9 cellular contexts compared by ENCODE assay signal in the genomic region with DNA sequence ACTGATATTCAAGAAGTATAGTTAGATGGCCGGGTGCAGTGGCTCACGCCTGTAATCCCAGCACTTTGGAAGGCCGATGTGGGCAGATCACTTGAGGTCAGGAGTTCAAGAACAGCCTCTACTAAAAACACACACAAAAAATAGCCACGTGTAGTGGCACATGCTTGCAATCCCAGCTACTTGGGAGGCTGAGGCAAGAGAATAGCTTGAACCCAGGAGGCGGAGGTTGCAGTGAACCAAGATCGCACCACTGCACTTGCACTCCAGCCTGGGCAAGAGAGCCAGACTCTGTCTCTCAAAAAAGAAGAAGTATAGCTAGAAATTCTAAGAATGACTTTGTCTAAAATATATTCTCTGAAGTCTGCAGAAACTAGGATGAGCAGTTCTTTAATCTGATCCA. TPM values are rescaled to one million over a fixed set of nuclear protein-coding genes. Genes with fewer than 3 reads are reported as not detected.
DNase-seq lines count a peak whose midpoint lies in the region; ATAC-seq, FAIRE-seq and TF ChIP-seq lines count a peak whose summit lies in the region.
"Not testable (repeated sequence)": the region's sequence is repeated elsewhere in the genome, so short reads cannot be mapped to it uniquely, and the experiment has no call there.
"Had no signal": no experiment of that assay in that cellular context is flagged by ENCODE, and none has a peak within 500 bp of the region (broad histone marks: within the 10 kb centered on the region; RNA-seq: fewer than 3 reads in every experiment).

No MANE protein-coding gene starts in this region.

- H4K20me1 ChIP-seq in GM23338 (replicated peaks; ENCODE audit: insufficient read depth) (peaks cover 20% of the 10 kb centered on the region), PC-9 (ENCODE audit: insufficient read depth) (peaks cover 46% of the 10 kb centered on the region)
- not testable (repeated sequence) for H4K20me1 ChIP-seq in HepG2 (ENCODE audit: insufficient read depth, low read length)

- in situ Hi-C loops in HepG2 (cut with HindIII; ENCODE audit: extremely low pct_ligation_motif_present, low pct_unique_long_range_greater_than_20kb): not testable (repeated sequence)

- H3K27ac Mint-ChIP-seq in GM23338: peak overlapping the region; percentile 3; the same call in 1 of the 2 replicates
- peak overlapping the region; percentile 38 for H3K27ac Mint-ChIP-seq in WTC11
- H3K27ac Mint-ChIP-seq in dendritic cell treated with granulocyte-macrophage colony-stimulating factor and Interleukin-4, amounts not matched to agents 40 ng/mL and 50 ng/mL, for 4 days: peak overlapping the region; percentile 82

- BruUV-seq in PC-9 (replicated peaks; lab: Mats Ljungman, UMichigan); HepG2 (replicated peaks; lab: Mats Ljungman, UMichigan): not testable (repeated sequence)

- H3K27ac ChIP-seq in C4-2B: peak overlapping the region; percentile 61
- H3K27ac ChIP-seq in GM23338 (ENCODE audit: low read depth); HepG2 (ENCODE audit: extremely low read length, insufficient read depth, low read length): not testable (repeated sequence)
- H3K27ac ChIP-seq in PC-9: peak overlapping the region; percentile 41; the same call in 1 of the 2 replicates
- peak overlapping the region; percentile 31 to 97 for H3K27ac ChIP-seq in prostate gland

- H3K36me3 Mint-ChIP-seq in GM23338 (ENCODE audit: low read depth) (peaks cover 30% of the 10 kb centered on the region), WTC11 (peaks cover 18% of the 10 kb centered on the region)
- peaks cover 65% of the 10 kb centered on the region for H3K36me3 Mint-ChIP-seq in dendritic cell treated with granulocyte-macrophage colony-stimulating factor and Interleukin-4, amounts not matched to agents 40 ng/mL and 50 ng/mL, for 4 days (ENCODE audit: low read depth)

- not testable (repeated sequence) for FAIRE-seq in HepG2 (lab: Jason Lieb, UNC)

- not testable (repeated sequence) for ATAC-seq in GM23338, WTC11, HepG2

- POLR2A ChIA-PET in PC-9 (lab: Charles Lee; ENCODE audit: unreplicated experiment); HepG2 (lab: Yijun Ruan, JAX): not testable (repeated sequence)
- POLR2A ChIA-PET in WTC11 (lab: Charles Lee): interaction anchor here (1.1 kb wide), 1 partner anchor 91 kb away, joined by 3 read pairs; no protein-coding TSS in a partner anchor

- H3K4me1 Mint-ChIP-seq in GM23338: peaks cover 38% of the 10 kb centered on the region
- H3K4me1 Mint-ChIP-seq in WTC11: peaks cover 54% of the 10 kb centered on the region
- peaks cover 74% of the 10 kb centered on the region for H3K4me1 Mint-ChIP-seq in dendritic cell treated with granulocyte-macrophage colony-stimulating factor and Interleukin-4, amounts not matched to agents 40 ng/mL and 50 ng/mL, for 4 days (ENCODE audit: low read depth)

- TF ChIP-seq POLR2A in HepG2 (IDR thresholded peaks at IDR 0.05; ENCODE audit: insufficient read depth in 1 of 2, low read depth in 2 of 2, low read length in 2 of 2); prostate gland (IDR thresholded peaks at IDR 0.05): not testable (repeated sequence)

- H3K9me3 ChIP-seq in PC-9 (ENCODE audit: insufficient read depth, low read depth); HepG2 (ENCODE audit: low read length); prostate gland: not testable (repeated sequence)

- H3K27me3 ChIP-seq in GM23338 (ENCODE audit: insufficient read depth); PC-9 (ENCODE audit: insufficient read depth, low read depth); HepG2 (ENCODE audit: control insufficient read depth in 1 of 2, insufficient read depth in 2 of 2, low read length in 2 of 2); prostate gland (replicated peaks; ENCODE audit: insufficient read depth): not testable (repeated sequence)

- not testable (repeated sequence) for H3K9ac ChIP-seq in HepG2 (ENCODE audit: insufficient read depth, low read depth, low read length)

- not testable (repeated sequence) for H2AFZ ChIP-seq in GM23338; PC-9; HepG2 (ENCODE audit: low read length)

- H3K4me3 Mint-ChIP-seq in GM23338; WTC11; dendritic cell treated with granulocyte-macrophage colony-stimulating factor and Interleukin-4, amounts not matched to agents 40 ng/mL and 50 ng/mL, for 4 days: not testable (repeated sequence)

- not testable (repeated sequence) for H3F3A ChIP-seq in GM23338 (replicated peaks; ENCODE audit: low read depth)
- H3F3A ChIP-seq in PC-9 (ENCODE audit: insufficient read depth, low read depth): peaks cover 26% of the 10 kb centered on the region

- WGBS in HepG2 (ENCODE audit: low lambda C conversion rate): 54% methylated on average over 6 of the region's 6 CpGs
- WGBS in prostate gland: 92% methylated on average over 6 of the region's 6 CpGs

- TF ChIP-seq EP300 in HepG2 (IDR thresholded peaks at IDR 0.05; ENCODE audit: low read depth in 2 of 2, low read length in 2 of 2); HepG2 (CRISPR knock-in tag; IDR thresholded peaks at IDR 0.05; ENCODE audit: borderline replicate concordance): not testable (repeated sequence)

- not testable (repeated sequence) for H3K9me3 Mint-ChIP-seq in GM23338; WTC11; dendritic cell treated with granulocyte-macrophage colony-stimulating factor and Interleukin-4, amounts not matched to agents 40 ng/mL and 50 ng/mL, for 4 days

- CTCF ChIA-PET in PC-9 (lab: Charles Lee): interaction anchor here (0.7 kb wide), 1 partner anchor 105 kb away, joined by 3 read pairs; no protein-coding TSS in a partner anchor
- CTCF ChIA-PET in WTC11 (lab: Charles Lee); HepG2 (lab: Yijun Ruan, JAX; ENCODE audit: low intra/inter-chr PET ratio, low total read pairs): not testable (repeated sequence)

- TF ChIP-seq RAD21 in HepG2 (CRISPR knock-in tag; IDR thresholded peaks at IDR 0.05): not testable (repeated sequence)

- not testable (repeated sequence) for TF ChIP-seq CTCF in C4-2B (conservative IDR thresholded peaks at IDR 0.05); GM23338 (conservative IDR thresholded peaks at IDR 0.05; ENCODE audit: low read depth in 2 of 2); PC-9 (conservative IDR thresholded peaks at IDR 0.05); WTC11 (IDR thresholded peaks at IDR 0.05); HepG2 (CRISPR knock-in tag; IDR thresholded peaks at IDR 0.05); prostate gland (IDR thresholded peaks at IDR 0.05)

- H3K79me2 ChIP-seq in GM23338 (replicated peaks; ENCODE audit: insufficient read depth) (peaks cover 100% of the 10 kb centered on the region), PC-9 (ENCODE audit: low read depth) (peaks cover 100% of the 10 kb centered on the region)
- H3K79me2 ChIP-seq in HepG2 (ENCODE audit: insufficient read depth, low read length): not testable (repeated sequence)

- DNase-seq in CD1c-positive myeloid dendritic cell (ENCODE audit: extremely low spot score): peak; percentile 61
- DNase-seq in GM23338 (ENCODE audit: low spot score); PC-9; WTC11 (ENCODE audit: low spot score); HepG2 (ENCODE audit: low spot score); prostate gland (ENCODE audit: low spot score): not testable (repeated sequence)

- H3K27me3 Mint-ChIP-seq in GM23338 (ENCODE audit: insufficient read depth, low read depth, poor library complexity); WTC11 (ENCODE audit: low read depth); dendritic cell treated with granulocyte-macrophage colony-stimulating factor and Interleukin-4, amounts not matched to agents 40 ng/mL and 50 ng/mL, for 4 days: not testable (repeated sequence)

- intact Hi-C loops in PC-9 (cut with micrococcal nuclease; ENCODE audit: unreplicated experiment); dendritic cell treated with granulocyte-macrophage colony-stimulating factor and Interleukin-4, amounts not matched to agents 40 ng/mL and 50 ng/mL, for 4 days (cut with micrococcal nuclease); HepG2 (cut with micrococcal nuclease; ENCODE audit: unreplicated experiment); prostate gland (cut with DNase I): not testable (repeated sequence)

- H3K4me1 ChIP-seq in GM23338 (ENCODE audit: insufficient read depth): peaks cover 35% of the 10 kb centered on the region
- H3K4me1 ChIP-seq in PC-9 (replicated peaks; ENCODE audit: insufficient read depth); HepG2 (ENCODE audit: insufficient read depth, low read length); prostate gland (replicated peaks): not testable (repeated sequence)

- not testable (repeated sequence) for H3K36me3 ChIP-seq in GM23338 (ENCODE audit: insufficient read depth); HepG2 (replicated peaks in 1 of 2; ENCODE audit: control insufficient read depth in 1 of 2, insufficient read depth in 2 of 2, low read length in 2 of 2); prostate gland
- H3K36me3 ChIP-seq in PC-9 (ENCODE audit: low read depth): peaks cover 18% of the 10 kb centered on the region; the same call in 1 of the 2 replicates

- not testable (repeated sequence) for H3K4me2 ChIP-seq in GM23338; PC-9; HepG2 (ENCODE audit: low read depth, low read length)

- not testable (repeated sequence) for H3K4me3 ChIP-seq in GM23338; PC-9; HepG2 (replicated peaks in 1 of 3; ENCODE audit: insufficient read depth in 1 of 3, low read depth in 2 of 3, low read length in 3 of 3); prostate gland

- H3K9me2 ChIP-seq in GM23338 (ENCODE audit: insufficient read depth); PC-9 (ENCODE audit: insufficient read depth): not testable (repeated sequence)

RNA-seq across cellular contexts. Expression of a gene that starts 17.4 kb away (rescaled TPM):
- 125 and 139 TPM in 2 replicates for total RNA-seq in GM23338 (2014; rRNA removed; shearing (Covaris generic))
- polyA plus RNA-seq in GM23338 (2016; fragmentation: Nextera tagmentation; extraction: Ambion mirVana) (31.8 and 35.6 TPM in 2 replicates), HepG2 (2011; rRNA removed) (1.2 and 2.0 TPM in 2 replicates)
- total RNA-seq in PC-9 (2021) (78.0 and 79.0 TPM in 2 replicates), WTC11 (2021) (89.0 to 97.9 TPM (median 92.5 TPM) in 3 replicates), HepG2 (2016; rRNA removed; fragmentation: Illumina TruSeq; extraction: Trizol) (2.5 and 3.9 TPM in 2 replicates), prostate gland (100 to 1,000 TPM; 241 to 302 TPM)
- total RNA-seq in HepG2 (2016; cell fraction: cytosol; rRNA removed; fragmentation: Illumina TruSeq; extraction: Trizol; ENCODE audit: low read depth): 0.20 and 0.26 TPM in 2 replicates
- total RNA-seq in HepG2 (2016; cell fraction: insoluble cytoplasmic fraction; rRNA removed; fragmentation: Illumina TruSeq; extraction: Trizol): 2.2 and 3.2 TPM in 2 replicates
- 0.90 and 0.96 TPM in 2 replicates for total RNA-seq in HepG2 (2016; cell fraction: membrane; rRNA removed; fragmentation: Illumina TruSeq; extraction: Trizol)
- 1.5 and 1.6 TPM in 2 replicates for total RNA-seq in HepG2 (2016; cell fraction: nucleus; rRNA removed; fragmentation: Illumina TruSeq; extraction: Trizol)
- polyA plus RNA-seq in HepG2 (2011; cell fraction: cytosol; rRNA removed): 1.8 and 2.5 TPM in 2 replicates
- polyA plus RNA-seq in HepG2 (2011; cell fraction: nucleus; rRNA removed): 2.0 and 3.4 TPM in 2 replicates
- polyA plus RNA-seq in HepG2 (2012): 2.9 and 3.1 TPM in 2 replicates
- polyA plus RNA-seq in HepG2 (2016; cell fraction: cytosol; fragmentation: Illumina TruSeq; extraction: Trizol; ENCODE audit: low read depth): 0.06 and 0.08 TPM in 2 replicates
- polyA plus RNA-seq in HepG2 (2016; cell fraction: insoluble cytoplasmic fraction; fragmentation: Illumina TruSeq; extraction: Trizol; ENCODE audit: low read depth): 2.9 and 4.7 TPM in 2 replicates
- 0.32 and 0.45 TPM in 2 replicates for polyA plus RNA-seq in HepG2 (2016; cell fraction: membrane; fragmentation: Illumina TruSeq; extraction: Trizol; ENCODE audit: low read depth)
- 1.5 TPM in 2 replicates for polyA plus RNA-seq in HepG2 (2016; cell fraction: nucleus; fragmentation: Illumina TruSeq; extraction: Trizol; ENCODE audit: insufficient read depth, low read depth)
- polyA minus RNA-seq in HepG2 (2011; rRNA and poly(A)+ RNA removed; ENCODE audit: low replicate concordance): 9.8 and 38.2 TPM in 2 replicates
- polyA minus RNA-seq in HepG2 (2011; cell fraction: cytosol; rRNA and poly(A)+ RNA removed): 2.9 and 3.0 TPM in 2 replicates
- 1.8 and 2.9 TPM in 2 replicates for polyA minus RNA-seq in HepG2 (2011; cell fraction: nucleus; rRNA and poly(A)+ RNA removed)
- polyA plus RNA-seq: CD8-positive, alpha-beta memory T cell had no signal

Comparison
In these comparisons a context has a peak if more than half of its experiments do, and no peak if none do; other contexts are left out.
1. H3K27ac Mint-ChIP-seq: peak in every context shown above with its lines; median percentile 82 in dendritic cell treated with granulocyte-macrophage colony-stimulating factor and Interleukin-4, amounts not matched to agents 40 ng/mL and 50 ng/mL, for 4 days; 38 in WTC11; 3 in GM23338.
2. RNA of a gene that starts 17.4 kb away (total RNA-seq): 241 to 302 TPM in prostate gland, 125 to 139 TPM in GM23338, 89.0 to 97.9 TPM in WTC11 and 78.0 to 79.0 TPM in PC-9; 0.20 to 3.9 TPM in HepG2; every median in the first group is over 10 times any median in the second.